20 cellular contexts compared by ENCODE assay signal in genomic region chr22:25763239-25763777, GRCh38. TPM values are rescaled to one million over a fixed set of nuclear protein-coding genes. Genes with fewer than 3 reads are reported as not detected.
DNase-seq lines count a peak whose midpoint lies in the region; ATAC-seq and TF ChIP-seq lines count a peak whose summit lies in the region.
"Had no signal": no experiment of that assay in that cellular context is flagged by ENCODE, and none has a peak within 500 bp of the region (broad histone marks: within the 10 kb centered on the region; RNA-seq: fewer than 3 reads in every experiment).

No MANE protein-coding gene starts in this region.

- H3K4me3 Mint-ChIP-seq in activated naive CD8-positive, alpha-beta T cell treated with anti-CD3 and anti-CD28 coated beads, Interleukin-2, amount 10 ng/mL, durations not matched to agents 7 days and 5 days, result no peak overlapping the region
- no peak overlapping the region for H3K4me3 Mint-ChIP-seq in activated naive CD8-positive, alpha-beta T cell treated with anti-CD3 and anti-CD28 coated beads, Interleukin-2, amount 50 U/mL, for 24 hours
- no peak overlapping the region for H3K4me3 Mint-ChIP-seq in chondrocyte (ENCODE audit: unreplicated experiment)

- POLR2A ChIA-PET in activated naive CD8-positive, alpha-beta T cell treated with anti-CD3 and anti-CD28 coated beads, Interleukin-2, amount 10 ng/mL, durations not matched to agents 7 days and 5 days (lab: Charles Lee), result no interaction called here

- H3K36me3 Mint-ChIP-seq in activated naive CD8-positive, alpha-beta T cell treated with anti-CD3 and anti-CD28 coated beads, Interleukin-2, amount 10 ng/mL, durations not matched to agents 7 days and 5 days, result peaks cover 24% of the 10 kb centered on the region
- peaks cover 8% of the 10 kb centered on the region for H3K36me3 Mint-ChIP-seq in activated naive CD8-positive, alpha-beta T cell treated with anti-CD3 and anti-CD28 coated beads, Interleukin-2, amount 50 U/mL, for 24 hours (ENCODE audit: low read depth)
- H3K36me3 Mint-ChIP-seq in chondrocyte (ENCODE audit: low read depth), result peaks cover 9% of the 10 kb centered on the region

- no peak for ATAC-seq in activated naive CD8-positive, alpha-beta T cell treated with anti-CD3 and anti-CD28 coated beads, Interleukin-2, amount 10 ng/mL, durations not matched to agents 7 days and 5 days (ENCODE audit: low read depth)
- no peak for ATAC-seq in activated naive CD8-positive, alpha-beta T cell treated with anti-CD3 and anti-CD28 coated beads, Interleukin-2, amount 50 U/mL, for 24 hours
- ATAC-seq: A549 had no signal

- H2AFZ ChIP-seq in osteoblast (ENCODE audit: low read length), result peak overlapping the region; percentile 44

- H3K27me3 Mint-ChIP-seq in activated naive CD8-positive, alpha-beta T cell treated with anti-CD3 and anti-CD28 coated beads, Interleukin-2, amount 10 ng/mL, durations not matched to agents 7 days and 5 days, result no peaks in the 10 kb centered on the region
- H3K27me3 Mint-ChIP-seq in activated naive CD8-positive, alpha-beta T cell treated with anti-CD3 and anti-CD28 coated beads, Interleukin-2, amount 50 U/mL, for 24 hours, result no peaks in the 10 kb centered on the region
- no peaks in the 10 kb centered on the region for H3K27me3 Mint-ChIP-seq in chondrocyte (ENCODE audit: low read depth)

- H3K27ac ChIP-seq in osteoblast (ENCODE audit: low read depth, low read length), result no peak overlapping the region
- H3K27ac ChIP-seq: A549, C4-2B, HL-60 had no signal

- peaks cover 8% of the 10 kb centered on the region for H3K9me3 ChIP-seq in osteoblast (ENCODE audit: low read depth, low read length)

- H3K4me1 ChIP-seq in osteoblast (ENCODE audit: insufficient read depth, low read length), result peaks cover 15% of the 10 kb centered on the region

- no peak overlapping the region for H3K4me3 ChIP-seq in osteoblast (ENCODE audit: insufficient read depth, low read length)
- H3K4me3 ChIP-seq: A549, MG63 had no signal

- peaks cover 18% of the 10 kb centered on the region for H3K9me3 Mint-ChIP-seq in activated naive CD8-positive, alpha-beta T cell treated with anti-CD3 and anti-CD28 coated beads, Interleukin-2, amount 10 ng/mL, durations not matched to agents 7 days and 5 days
- H3K9me3 Mint-ChIP-seq in activated naive CD8-positive, alpha-beta T cell treated with anti-CD3 and anti-CD28 coated beads, Interleukin-2, amount 50 U/mL, for 24 hours, result peaks cover 22% of the 10 kb centered on the region
- H3K9me3 Mint-ChIP-seq in chondrocyte (ENCODE audit: low read depth), result peaks cover 22% of the 10 kb centered on the region

- no peak overlapping the region for H3K4me2 ChIP-seq in osteoblast (ENCODE audit: insufficient read depth, low read length)
- H3K4me2 ChIP-seq: A549 had no signal

- no peak for TF ChIP-seq CTCF in chondrocyte (IDR thresholded peaks at IDR 0.05)
- TF ChIP-seq CTCF in osteoblast (IDR thresholded peaks at IDR 0.05; ENCODE audit: extremely low read depth, low read depth, low read length), result no peak

- H3K27me3 ChIP-seq in osteoblast (ENCODE audit: insufficient read depth, low read length), result no peaks in the 10 kb centered on the region
- H3K27me3 ChIP-seq: MG63 had no signal

- no peaks in the 10 kb centered on the region for H3K79me2 ChIP-seq in osteoblast (ENCODE audit: insufficient read depth, low read length)

- no peaks in the 10 kb centered on the region for H4K20me1 ChIP-seq in osteoblast (ENCODE audit: insufficient read depth, low read length)

- H3K36me3 ChIP-seq in osteoblast (ENCODE audit: insufficient read depth, low read length), result no peaks in the 10 kb centered on the region
- H3K36me3 ChIP-seq: MG63 had no signal

- H3K27ac Mint-ChIP-seq in activated naive CD8-positive, alpha-beta T cell treated with anti-CD3 and anti-CD28 coated beads, Interleukin-2, amount 10 ng/mL, durations not matched to agents 7 days and 5 days, result peak overlapping the region; percentile 2
- H3K27ac Mint-ChIP-seq in activated naive CD8-positive, alpha-beta T cell treated with anti-CD3 and anti-CD28 coated beads, Interleukin-2, amount 50 U/mL, for 24 hours, result no peak overlapping the region
- H3K27ac Mint-ChIP-seq in chondrocyte (ENCODE audit: unreplicated experiment), result peak overlapping the region; percentile 50

- DNase-seq in activated naive CD8-positive, alpha-beta T cell treated with anti-CD3 and anti-CD28 coated beads, Interleukin-2, amount 10 ng/mL, durations not matched to agents 7 days and 5 days, result no peak
- no peak for DNase-seq in activated naive CD8-positive, alpha-beta T cell treated with anti-CD3 and anti-CD28 coated beads, Interleukin-2, amount 50 U/mL, for 24 hours
- peak; percentile 66 for DNase-seq in ELR (ENCODE audit: low read depth)
- DNase-seq in chondrocyte (ENCODE audit: low spot score), result no peak
- peak; percentile 76 for DNase-seq in osteoblast (ENCODE audit: insufficient read length, low spot score, missing footprints)
- DNase-seq in retina, result no peak
- DNase-seq in COLO829 (ENCODE audit: low spot score), result no peak
- DNase-seq in NOMO-1 treated with DMSO at 0.1 percent for 48 hours (lab: John Stamatoyannopoulos, UW; ENCODE audit: unreplicated experiment), result no peak
- DNase-seq: COR-L47, KG1, MG63, NCI-H1092 treated with DMSO at 0.1 percent for 48 hours, NCI-H1694, NCI-H2107, NCI-H345, NCI-H526 treated with DMSO at 0.1 percent for 48 hours, OCI-M1 had no signal

- peaks cover 19% of the 10 kb centered on the region for H3K4me1 Mint-ChIP-seq in activated naive CD8-positive, alpha-beta T cell treated with anti-CD3 and anti-CD28 coated beads, Interleukin-2, amount 10 ng/mL, durations not matched to agents 7 days and 5 days
- H3K4me1 Mint-ChIP-seq in activated naive CD8-positive, alpha-beta T cell treated with anti-CD3 and anti-CD28 coated beads, Interleukin-2, amount 50 U/mL, for 24 hours, result peaks cover 2% of the 10 kb centered on the region
- peaks cover 30% of the 10 kb centered on the region for H3K4me1 Mint-ChIP-seq in chondrocyte (ENCODE audit: low read depth)

RNA-seq across cellular contexts. Expression of gene MYO18B, which starts 21.3 kb away (rescaled TPM):
- 1 to 10 TPM; 3.4 to 3.7 TPM for total RNA-seq in activated naive CD8-positive, alpha-beta T cell treated with anti-CD3 and anti-CD28 coated beads, Interleukin-2, amount 10 ng/mL, durations not matched to agents 7 days and 5 days
- total RNA-seq in chondrocyte (0.10 to 0.20 TPM in 2 of 3 replicates, not detected in the other), osteoblast (under 0.01 TPM in 1 of 2 replicates, not detected in the other)

Comparison
In these comparisons a context has a peak if more than half of its experiments do, and no peak if none do; other contexts are left out.
1. DNase-seq: peak in ELR (single experiment) and osteoblast (single experiment); none in activated naive CD8-positive, alpha-beta T cell treated with anti-CD3 and anti-CD28 coated beads, Interleukin-2, amount 10 ng/mL, durations not matched to agents 7 days and 5 days (single experiment), activated naive CD8-positive, alpha-beta T cell treated with anti-CD3 and anti-CD28 coated beads, Interleukin-2, amount 50 U/mL, for 24 hours (single experiment), chondrocyte (single experiment), retina (single experiment), COLO829 (single experiment) and NOMO-1 treated with DMSO at 0.1 percent for 48 hours (single experiment).